13 cellular contexts compared by ENCODE assay signal in the genomic region with DNA sequence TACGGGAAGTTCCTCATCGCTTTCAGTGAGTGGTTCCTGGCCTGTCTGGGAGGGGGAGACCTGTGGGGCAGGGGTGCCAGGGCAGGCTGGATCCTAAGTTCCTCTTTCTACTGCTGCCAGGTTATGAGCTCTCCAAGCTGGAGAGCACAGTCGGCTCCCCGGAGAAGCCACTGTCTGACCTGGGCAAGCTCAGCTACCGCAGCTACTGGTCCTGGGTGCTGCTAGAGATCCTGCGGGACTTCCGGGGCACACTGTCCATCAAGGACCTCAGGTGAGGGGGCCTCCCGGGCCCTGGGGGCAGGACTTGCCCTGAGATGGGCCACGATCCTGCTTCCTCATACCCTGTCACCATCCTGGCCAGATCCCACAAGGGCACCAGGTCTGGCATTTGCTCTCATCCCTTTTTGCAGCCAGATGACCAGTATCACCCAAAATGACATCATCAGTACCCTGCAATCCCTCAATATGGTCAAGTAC. TPM values are rescaled to one million over a fixed set of nuclear protein-coding genes. Genes with fewer than 3 reads are reported as not detected.
DNase-seq lines count a peak whose midpoint lies in the region; ATAC-seq and TF ChIP-seq lines count a peak whose summit lies in the region.
"Had no signal": no experiment of that assay in that cellular context is flagged by ENCODE, and none has a peak within 500 bp of the region (broad histone marks: within the 10 kb centered on the region; RNA-seq: fewer than 3 reads in every experiment).

No MANE protein-coding gene starts in this region.

- H3K9me3 Mint-ChIP-seq in MCF 10A (ENCODE audit: unreplicated experiment) (no peaks in the 10 kb centered on the region), nephron (no peaks in the 10 kb centered on the region)

- peak; percentile 0 for ATAC-seq in upper lobe of right lung
- ATAC-seq in HG02588 (IDR thresholded peaks at IDR 0.05; ENCODE audit: unreplicated experiment), result no peak
- ATAC-seq: A549 had no signal

- no peaks in the 10 kb centered on the region for H3K27me3 ChIP-seq in breast epithelium
- no peaks in the 10 kb centered on the region for H3K27me3 ChIP-seq in duodenal mucosa (ENCODE audit: control insufficient read depth in 1 of 2, insufficient read depth in 2 of 2, low read length in 2 of 2)
- H3K27me3 ChIP-seq in upper lobe of right lung, result no peaks in the 10 kb centered on the region
- H3K27me3 ChIP-seq: ovary had no signal

- peaks cover 10% of the 10 kb centered on the region for H3K4me1 Mint-ChIP-seq in MCF 10A (ENCODE audit: insufficient read depth, unreplicated experiment)
- H3K4me1 Mint-ChIP-seq in nephron, result peaks cover 8% of the 10 kb centered on the region

- peak overlapping the region; percentile 70 to 100 for H3K9ac ChIP-seq in duodenal mucosa (ENCODE audit: low read depth in 1 of 2, low read length in 2 of 2)

- DNase-seq in breast epithelium (ENCODE audit: low spot score in 2 of 2) (no peak), MCF 10A (ENCODE audit: unreplicated experiment) (no peak), upper lobe of right lung (peak; percentile 77), LoVo (ENCODE audit: low spot score) (no peak), ureter (ENCODE audit: low spot score) (no peak)
- DNase-seq: foreskin melanocyte; stimulated activated CD4-positive, alpha-beta T cell treated with anti-CD3 and anti-CD28 coated beads, Interleukin-4, amount 100 ng/mL, for 4 hours had no signal

- H3K27ac Mint-ChIP-seq in MCF 10A (ENCODE audit: low read depth, unreplicated experiment) (no peak overlapping the region), nephron (peak overlapping the region; percentile 77 to 89 (median 78))

- peaks cover 4 to 53% of the 10 kb centered on the region in 2 donors for H3K4me1 ChIP-seq in breast epithelium
- H3K4me1 ChIP-seq in duodenal mucosa (ENCODE audit: control insufficient read depth in 1 of 2, insufficient read depth in 2 of 2, low read length in 2 of 2), result peaks cover 63 to 65% of the 10 kb centered on the region in 2 donors
- peaks cover 48% of the 10 kb centered on the region for H3K4me1 ChIP-seq in upper lobe of right lung

- peak overlapping the region in 2 of 3 donors; percentile 21 to 40 for H3K4me3 ChIP-seq in breast epithelium
- H3K4me3 ChIP-seq in duodenal mucosa (ENCODE audit: low read depth in 1 of 2, low read length in 2 of 2), result peak overlapping the region in 1 of 2 donors; percentile 15
- peak overlapping the region; percentile 21 for H3K4me3 ChIP-seq in upper lobe of right lung
- H3K4me3 ChIP-seq: A549, ovary had no signal

- intact Hi-C loops in breast epithelium (cut with DNase I; ENCODE audit: low total_unique reads) (no loop called here), MCF 10A (cut with micrococcal nuclease) (no loop called here), upper lobe of right lung (cut with DNase I) (no loop called here)

- TF ChIP-seq CTCF in breast epithelium (IDR thresholded peaks at IDR 0.05), result no peak
- no peak for TF ChIP-seq CTCF in MCF 10A (IDR thresholded peaks at IDR 0.05; ENCODE audit: unreplicated experiment)
- TF ChIP-seq CTCF in nephron (IDR thresholded peaks at IDR 0.05; ENCODE audit: unreplicated experiment in 3 of 3), result no peak
- TF ChIP-seq CTCF in upper lobe of right lung (IDR thresholded peaks at IDR 0.05), result no peak

- no TSS peak for BruUV-seq in MCF 10A (replicated peaks; lab: Mats Ljungman, UMichigan)

- no peaks in the 10 kb centered on the region for H3K36me3 ChIP-seq in breast epithelium
- peaks cover 20 to 47% of the 10 kb centered on the region in 2 donors for H3K36me3 ChIP-seq in duodenal mucosa (ENCODE audit: control insufficient read depth in 1 of 2, insufficient read depth in 2 of 2, low read length in 2 of 2)
- peaks cover 40% of the 10 kb centered on the region for H3K36me3 ChIP-seq in upper lobe of right lung
- H3K36me3 ChIP-seq: ovary had no signal

- TF ChIP-seq POLR2A in breast epithelium (IDR thresholded peaks at IDR 0.05), result no peak

- H3K9me3 ChIP-seq in breast epithelium (no peaks in the 10 kb centered on the region), duodenal mucosa (ENCODE audit: control insufficient read depth in 1 of 2, low read length in 2 of 2) (no peaks in the 10 kb centered on the region), upper lobe of right lung (no peaks in the 10 kb centered on the region)
- H3K9me3 ChIP-seq: A549, ovary had no signal

- peaks cover 36% of the 10 kb centered on the region for H3K36me3 Mint-ChIP-seq in MCF 10A (ENCODE audit: insufficient read depth, unreplicated experiment)
- H3K36me3 Mint-ChIP-seq in nephron (ENCODE audit: low read depth), result peaks cover 26% of the 10 kb centered on the region

- no peaks in the 10 kb centered on the region for H3K27me3 Mint-ChIP-seq in MCF 10A (ENCODE audit: insufficient read depth, unreplicated experiment)
- no peaks in the 10 kb centered on the region for H3K27me3 Mint-ChIP-seq in nephron (ENCODE audit: low read depth)

- POLR2A ChIA-PET in MCF 10A (lab: Yijun Ruan, JAX), result interaction anchor here (1.3 to 12.0 kb wide), 3 partner anchors 11 to 34 kb away, joined by 6 to 201 read pairs (median 7); partner anchors contain the start of gene KAT8

- no peak overlapping the region for H3K4me3 Mint-ChIP-seq in MCF 10A (ENCODE audit: unreplicated experiment)
- H3K4me3 Mint-ChIP-seq in nephron, result no peak overlapping the region

- CTCF ChIA-PET in MCF 10A (lab: Yijun Ruan, JAX), result interaction anchor here (0.5 to 1.8 kb wide), 3 partner anchors 9 to 165 kb away, joined by 3 to 6 read pairs (median 4); no protein-coding TSS in a partner anchor

- H3K27ac ChIP-seq in breast epithelium (peak overlapping the region; percentile 95), duodenal mucosa (ENCODE audit: low read depth, low read length) (peak overlapping the region; percentile 88), upper lobe of right lung (peak overlapping the region; percentile 96)
- H3K27ac ChIP-seq: A549 had no signal

RNA-seq across cellular contexts. Expression of gene PRSS8, which starts 5.2 kb away (rescaled TPM):
- total RNA-seq in breast epithelium (10 to 100 TPM in 2 of 3 donors, not detected in 1; 23.6 to 54.4 TPM), MCF 10A (2022) (24.6 and 32.6 TPM in 2 replicates), upper lobe of right lung (103 TPM), ureter (17.0 TPM)
- total RNA-seq: NCI-H460 had no signal

RNA-seq across cellular contexts. Expression of gene KAT8, which starts 12.9 kb away (rescaled TPM):
- total RNA-seq in breast epithelium (10 to 100 TPM; 53.6 to 85.0 (median 67.8) TPM), MCF 10A (2022) (42.0 and 45.8 TPM in 2 replicates), upper lobe of right lung (80.4 TPM), ureter (77.9 TPM)

RNA-seq across cellular contexts. Expression of gene PRSS36, which starts 19.5 kb away (rescaled TPM):
- 1 to 10 TPM in 2 of 3 donors, under 1 TPM in 1; 0.98 to 8.3 (median 2.0) TPM for total RNA-seq in breast epithelium
- total RNA-seq in MCF 10A (2022), result 0.49 and 1.0 TPM in 2 replicates
- total RNA-seq in upper lobe of right lung, result 3.5 TPM
- total RNA-seq in ureter, result 1.1 TPM
- total RNA-seq: NCI-H460 had no signal

RNA-seq across cellular contexts. Expression of gene BCKDK, which starts 22.2 kb away (rescaled TPM):
- total RNA-seq in breast epithelium, result 10 to 100 TPM; 31.8 to 33.6 (median 33.5) TPM
- 31.7 and 41.0 TPM in 2 replicates for total RNA-seq in MCF 10A (2022)
- total RNA-seq in upper lobe of right lung, result 33.3 TPM
- 29.8 TPM for total RNA-seq in ureter

RNA-seq across cellular contexts. Expression of gene VKORC1, which starts 35.8 kb away (rescaled TPM):
- total RNA-seq in breast epithelium (100 to 1,000 TPM in 1 of 3 donors, 10 to 100 TPM in 2; 82.6 to 143 (median 86.3) TPM), MCF 10A (2022) (64.7 and 66.3 TPM in 2 replicates), upper lobe of right lung (72.7 TPM), ureter (42.1 TPM)
